In genomic region chr12:12016284-12017100, GRCh38 we compare ENCODE assay signal across 14 cellular contexts. TPM values are rescaled to one million over a fixed set of nuclear protein-coding genes. Genes with fewer than 3 reads are reported as not detected.
DNase-seq lines count a peak whose midpoint lies in the region; ATAC-seq, FAIRE-seq and TF ChIP-seq lines count a peak whose summit lies in the region.
"Had no signal": no experiment of that assay in that cellular context is flagged by ENCODE, and none has a peak within 500 bp of the region (broad histone marks: within the 10 kb centered on the region; RNA-seq: fewer than 3 reads in every experiment).

No MANE protein-coding gene starts in this region.

- peaks cover 5% of the 10 kb centered on the region; the same call in 1 of the 2 replicates for H3F3A ChIP-seq in GM23248 (ENCODE audit: insufficient read depth)

- no peak for FAIRE-seq in HepG2 (lab: Jason Lieb, UNC)
- FAIRE-seq: keratinocyte had no signal

- H3K9ac ChIP-seq in GM23248 (no peak overlapping the region), HepG2 (ENCODE audit: insufficient read depth, low read depth, low read length) (no peak overlapping the region)

- TF ChIP-seq RAD21 in HepG2 (CRISPR knock-in tag; IDR thresholded peaks at IDR 0.05) = no peak

- H4K20me1 ChIP-seq in GM23248 (ENCODE audit: insufficient read depth) = no peaks in the 10 kb centered on the region
- H4K20me1 ChIP-seq in HepG2 (ENCODE audit: insufficient read depth, low read length) = no peaks in the 10 kb centered on the region

- no peaks in the 10 kb centered on the region for H3K9me2 ChIP-seq in GM23248 (ENCODE audit: insufficient read depth)

- H3K79me2 ChIP-seq in GM23248 (ENCODE audit: insufficient read depth) = no peaks in the 10 kb centered on the region
- H3K79me2 ChIP-seq in HepG2 (ENCODE audit: insufficient read depth, low read length) = no peaks in the 10 kb centered on the region

- TF ChIP-seq POLR2A in body of pancreas (IDR thresholded peaks at IDR 0.05) = no peak
- TF ChIP-seq POLR2A in HepG2 (IDR thresholded peaks at IDR 0.05; ENCODE audit: insufficient read depth in 1 of 2, low read depth in 2 of 2, low read length in 2 of 2) = no peak

- DNase-seq in CD8-positive, alpha-beta T cell = peak in 1 of 7 experiments; percentile 47
- DNase-seq in GM23248 (peak; percentile 33), left ventricle myocardium superior (no peak), NCI-H510A treated with DMSO at 0.1 percent for 48 hours (lab: John Stamatoyannopoulos, UW) (no peak), body of pancreas (no peak), HepG2 (ENCODE audit: low spot score) (no peak), osteocyte (ENCODE audit: extremely low spot score, unreplicated experiment) (no peak)
- DNase-seq in activated T-cell treated with anti-CD3 and anti-CD28 coated beads, Interleukin-2, amount 50 U/mL, for 48 hours = peak; percentile 65 to 69
- DNase-seq: activated B cell treated with CpG ODN at 0.5 μM for 24 hours, NCI-H2029 treated with DMSO at 0.1 percent for 48 hours, substantia nigra had no signal

- H3K27ac ChIP-seq in CD8-positive, alpha-beta T cell (ENCODE audit: low read depth, low read length) = no peak overlapping the region
- no peak overlapping the region for H3K27ac ChIP-seq in GM23248
- no peak overlapping the region for H3K27ac ChIP-seq in body of pancreas
- H3K27ac ChIP-seq in HepG2 (ENCODE audit: extremely low read length, insufficient read depth, low read length) = no peak overlapping the region
- H3K27ac ChIP-seq: esophagus muscularis mucosa had no signal

- CTCF ChIA-PET in CD8-positive, alpha-beta T cell (lab: Charles Lee) = no interaction called here
- CTCF ChIA-PET in HepG2 (lab: Yijun Ruan, JAX; ENCODE audit: low intra/inter-chr PET ratio, low total read pairs) = no interaction called here

- H2AFZ ChIP-seq in GM23248 (no peak overlapping the region), HepG2 (ENCODE audit: low read length) (no peak overlapping the region)

- H3K4me1 Mint-ChIP-seq in CD8-positive, alpha-beta T cell (ENCODE audit: low read depth) = peaks cover 28% of the 10 kb centered on the region
- H3K4me1 Mint-ChIP-seq in osteocyte (ENCODE audit: unreplicated experiment) = peaks cover 20% of the 10 kb centered on the region

- 46% methylated on average over 8 of the region's 8 CpGs for WGBS in GM23248 (ENCODE audit: low coverage in 1 of 2, low lambda C conversion rate in 2 of 2, missing lambda C conversion rate in 2 of 2), 2 experiments
- WGBS in body of pancreas, 2 donors = 71 to 73% methylated on average over 7 to 8 of the region's 8 CpGs
- WGBS in HepG2 (ENCODE audit: low lambda C conversion rate) = 25% methylated on average over 8 of the region's 8 CpGs

- H3K9me3 ChIP-seq in CD8-positive, alpha-beta T cell (ENCODE audit: low read length) = no peaks in the 10 kb centered on the region
- H3K9me3 ChIP-seq in GM23248 (ENCODE audit: low read depth) = no peaks in the 10 kb centered on the region
- H3K9me3 ChIP-seq in body of pancreas = no peaks in the 10 kb centered on the region
- H3K9me3 ChIP-seq in HepG2 (ENCODE audit: low read length) = no peaks in the 10 kb centered on the region
- H3K9me3 ChIP-seq: esophagus muscularis mucosa had no signal

- H3K36me3 Mint-ChIP-seq in CD8-positive, alpha-beta T cell = no peaks in the 10 kb centered on the region
- H3K36me3 Mint-ChIP-seq in osteocyte (ENCODE audit: unreplicated experiment) = no peaks in the 10 kb centered on the region
- H3K36me3 Mint-ChIP-seq: brain had no signal

- no peak overlapping the region for H3K4me3 Mint-ChIP-seq in CD8-positive, alpha-beta T cell
- no peak overlapping the region for H3K4me3 Mint-ChIP-seq in osteocyte (ENCODE audit: unreplicated experiment)
- H3K4me3 Mint-ChIP-seq: activated B cell treated with CpG ODN at 0.5 μM for 24 hours, brain had no signal

- POLR2A ChIA-PET in CD8-positive, alpha-beta T cell (lab: Charles Lee) = no interaction called here
- POLR2A ChIA-PET in HepG2 (lab: Yijun Ruan, JAX) = no interaction called here

- H3K9me3 Mint-ChIP-seq in CD8-positive, alpha-beta T cell = no peaks in the 10 kb centered on the region
- H3K9me3 Mint-ChIP-seq in osteocyte (ENCODE audit: unreplicated experiment) = no peaks in the 10 kb centered on the region
- H3K9me3 Mint-ChIP-seq: activated B cell treated with CpG ODN at 0.5 μM for 24 hours, brain had no signal

- H3K4me3 ChIP-seq in CD8-positive, alpha-beta T cell (ENCODE audit: low read depth, low read length) = no peak overlapping the region
- no peak overlapping the region for H3K4me3 ChIP-seq in GM23248
- no peak overlapping the region for H3K4me3 ChIP-seq in body of pancreas
- H3K4me3 ChIP-seq in HepG2 (replicated peaks in 1 of 3; ENCODE audit: insufficient read depth in 1 of 3, low read depth in 2 of 3, low read length in 3 of 3) = no peak overlapping the region
- H3K4me3 ChIP-seq: esophagus muscularis mucosa had no signal

- no peak for ATAC-seq in CD8-positive, alpha-beta T cell
- peak; percentile 40 for ATAC-seq in left ventricle myocardium superior
- ATAC-seq in body of pancreas = no peak
- no peak for ATAC-seq in HepG2

- intact Hi-C loops in CD8-positive, alpha-beta T cell (cut with DNase I, micrococcal nuclease) = loop anchor here (10.0 kb wide), 2 partner anchors 52 to 112 kb away; no protein-coding TSS in a partner anchor
- intact Hi-C loops in left ventricle myocardium superior (cut with micrococcal nuclease) (no loop called here), body of pancreas (cut with DNase I) (no loop called here), HepG2 (cut with micrococcal nuclease; ENCODE audit: unreplicated experiment) (loop anchor here (5.0 kb wide), 1 partner anchor 434 kb away; no protein-coding TSS in a partner anchor)

- H3K4me2 ChIP-seq in GM23248 (ENCODE audit: unreplicated experiment) (no peak overlapping the region), HepG2 (ENCODE audit: low read depth, low read length) (no peak overlapping the region)

- no TSS peak for BruUV-seq in HepG2 (replicated peaks; lab: Mats Ljungman, UMichigan)

- no peaks in the 10 kb centered on the region for H3K27me3 ChIP-seq in CD8-positive, alpha-beta T cell (ENCODE audit: insufficient read depth, low read length)
- no peaks in the 10 kb centered on the region for H3K27me3 ChIP-seq in GM23248 (replicated peaks; ENCODE audit: insufficient read depth)
- no peaks in the 10 kb centered on the region for H3K27me3 ChIP-seq in body of pancreas
- peaks cover 4 to 45% of the 10 kb centered on the region in 2 experiments; a peak in 4 of 5 replicates for H3K27me3 ChIP-seq in HepG2 (ENCODE audit: control insufficient read depth in 1 of 2, insufficient read depth in 2 of 2, low read length in 2 of 2)
- H3K27me3 ChIP-seq: esophagus muscularis mucosa had no signal

- H3K36me3 ChIP-seq in CD8-positive, alpha-beta T cell (ENCODE audit: insufficient read depth, low read length) = no peaks in the 10 kb centered on the region
- H3K36me3 ChIP-seq in GM23248 (ENCODE audit: low read depth) = no peaks in the 10 kb centered on the region
- H3K36me3 ChIP-seq in body of pancreas (replicated peaks in 1 of 2; ENCODE audit: insufficient read depth in 1 of 2, low read depth in 2 of 2) = no peaks in the 10 kb centered on the region
- no peaks in the 10 kb centered on the region for H3K36me3 ChIP-seq in HepG2 (replicated peaks in 1 of 2; ENCODE audit: control insufficient read depth in 1 of 2, insufficient read depth in 2 of 2, low read length in 2 of 2)
- H3K36me3 ChIP-seq: esophagus muscularis mucosa had no signal

- in situ Hi-C loops in GM23248 (cut with MboI) = no loop called here
- in situ Hi-C loops in HepG2 (cut with HindIII; ENCODE audit: extremely low pct_ligation_motif_present, low pct_unique_long_range_greater_than_20kb) = no loop called here

- no peak for TF ChIP-seq EP300 in HepG2 (IDR thresholded peaks at IDR 0.05; ENCODE audit: low read depth in 2 of 2, low read length in 2 of 2)
- no peak for TF ChIP-seq EP300 in HepG2 (CRISPR knock-in tag; IDR thresholded peaks at IDR 0.05; ENCODE audit: borderline replicate concordance)

- H3K4me1 ChIP-seq in CD8-positive, alpha-beta T cell (ENCODE audit: insufficient read depth, low read length) = peaks cover 7% of the 10 kb centered on the region
- H3K4me1 ChIP-seq in GM23248 (ENCODE audit: insufficient read depth) = 0 out of 2 replicates have a peak, but pooled peaks cover 6% of the 10 kb centered on the region
- no peaks in the 10 kb centered on the region for H3K4me1 ChIP-seq in body of pancreas
- H3K4me1 ChIP-seq in HepG2 (ENCODE audit: insufficient read depth, low read length) = no peaks in the 10 kb centered on the region

- H3K27me3 Mint-ChIP-seq in CD8-positive, alpha-beta T cell (ENCODE audit: low read depth) = no peaks in the 10 kb centered on the region
- H3K27me3 Mint-ChIP-seq in osteocyte (ENCODE audit: unreplicated experiment) = no peaks in the 10 kb centered on the region
- H3K27me3 Mint-ChIP-seq: activated B cell treated with CpG ODN at 0.5 μM for 24 hours had no signal

- no peak for TF ChIP-seq CTCF in CD8-positive, alpha-beta T cell (IDR thresholded peaks at IDR 0.05)
- TF ChIP-seq CTCF in body of pancreas (IDR thresholded peaks at IDR 0.05) (no peak), HepG2 (CRISPR knock-in tag; IDR thresholded peaks at IDR 0.05) (no peak), osteocyte (IDR thresholded peaks at IDR 0.05) (no peak)

- H3K27ac Mint-ChIP-seq in CD8-positive, alpha-beta T cell = peak overlapping the region; percentile 49
- H3K27ac Mint-ChIP-seq in osteocyte (ENCODE audit: unreplicated experiment) = no peak overlapping the region
- H3K27ac Mint-ChIP-seq: activated B cell treated with CpG ODN at 0.5 μM for 24 hours had no signal

RNA-seq across cellular contexts. Expression of gene BCL2L14, which starts 54.2 kb away (rescaled TPM):
- under 1 TPM; 0.38 to 0.61 TPM for total RNA-seq in CD8-positive, alpha-beta T cell
- total RNA-seq in GM23248 (2014; rRNA removed; shearing (Covaris generic)) = not detected in 2 replicates
- polyA plus RNA-seq in GM23248 (2016; fragmentation: Nextera tagmentation; extraction: Ambion mirVana) (not detected in 2 replicates), HepG2 (2011; rRNA removed) (0.22 TPM in 1 of 2 replicates, not detected in the other)
- total RNA-seq in left ventricle myocardium superior (not detected), body of pancreas (10 to 100 TPM in 1 of 2 donors, 1 to 10 TPM in 1; 6.3 to 14.5 TPM), HepG2 (2016; rRNA removed; fragmentation: Illumina TruSeq; extraction: Trizol) (0.11 and 0.28 TPM in 2 replicates), osteocyte (not detected in 2 replicates)
- 0.30 TPM in 1 of 2 replicates, not detected in the other for total RNA-seq in HepG2 (2016; cell fraction: cytosol; rRNA removed; fragmentation: Illumina TruSeq; extraction: Trizol; ENCODE audit: low read depth)
- total RNA-seq in HepG2 (2016; cell fraction: insoluble cytoplasmic fraction; rRNA removed; fragmentation: Illumina TruSeq; extraction: Trizol) = 0.22 and 0.32 TPM in 2 replicates
- 0.34 TPM in 1 of 2 replicates, not detected in the other for total RNA-seq in HepG2 (2016; cell fraction: membrane; rRNA removed; fragmentation: Illumina TruSeq; extraction: Trizol)
- not detected in 2 replicates for total RNA-seq in HepG2 (2016; cell fraction: nucleus; rRNA removed; fragmentation: Illumina TruSeq; extraction: Trizol)
- 0.08 and 0.09 TPM in 2 replicates for polyA plus RNA-seq in HepG2 (2011; cell fraction: cytosol; rRNA removed)
- polyA plus RNA-seq in HepG2 (2011; cell fraction: nucleus; rRNA removed) = 0.21 TPM in 1 of 2 replicates, not detected in the other
- polyA plus RNA-seq in HepG2 (2012) = 0.07 and 0.24 TPM in 2 replicates
- not detected in 2 replicates for polyA plus RNA-seq in HepG2 (2016; cell fraction: cytosol; fragmentation: Illumina TruSeq; extraction: Trizol; ENCODE audit: low read depth)
- not detected in 2 replicates for polyA plus RNA-seq in HepG2 (2016; cell fraction: insoluble cytoplasmic fraction; fragmentation: Illumina TruSeq; extraction: Trizol; ENCODE audit: low read depth)
- polyA plus RNA-seq in HepG2 (2016; cell fraction: membrane; fragmentation: Illumina TruSeq; extraction: Trizol; ENCODE audit: low read depth) = not detected in 2 replicates
- not detected in 2 replicates for polyA plus RNA-seq in HepG2 (2016; cell fraction: nucleus; fragmentation: Illumina TruSeq; extraction: Trizol; ENCODE audit: insufficient read depth, low read depth)
- polyA minus RNA-seq in HepG2 (2011; rRNA and poly(A)+ RNA removed; ENCODE audit: low replicate concordance) = 0.35 TPM in 1 of 2 replicates, not detected in the other
- not detected in 2 replicates for polyA minus RNA-seq in HepG2 (2011; cell fraction: cytosol; rRNA and poly(A)+ RNA removed)
- 0.52 TPM in 1 of 2 replicates, not detected in the other for polyA minus RNA-seq in HepG2 (2011; cell fraction: nucleus; rRNA and poly(A)+ RNA removed)
- total RNA-seq: activated B cell treated with CpG ODN at 0.5 μM for 24 hours, esophagus muscularis mucosa had no signal
- polyA plus RNA-seq: keratinocyte had no signal

Comparison
In these comparisons a context has a peak if more than half of its experiments do, and no peak if none do; other contexts are left out.
1. DNase-seq: peak in GM23248 (single experiment) and activated T-cell treated with anti-CD3 and anti-CD28 coated beads, Interleukin-2, amount 50 U/mL, for 48 hours (2 of 2); none in left ventricle myocardium superior (single experiment), NCI-H510A treated with DMSO at 0.1 percent for 48 hours (single experiment), body of pancreas (0 of 4), HepG2 (single experiment) and osteocyte (single experiment).
2. intact Hi-C loops: an anchor here in CD8-positive, alpha-beta T cell (10.0 kb wide) and HepG2 (5.0 kb wide); none called in left ventricle myocardium superior and body of pancreas.